In the genomic region with DNA sequence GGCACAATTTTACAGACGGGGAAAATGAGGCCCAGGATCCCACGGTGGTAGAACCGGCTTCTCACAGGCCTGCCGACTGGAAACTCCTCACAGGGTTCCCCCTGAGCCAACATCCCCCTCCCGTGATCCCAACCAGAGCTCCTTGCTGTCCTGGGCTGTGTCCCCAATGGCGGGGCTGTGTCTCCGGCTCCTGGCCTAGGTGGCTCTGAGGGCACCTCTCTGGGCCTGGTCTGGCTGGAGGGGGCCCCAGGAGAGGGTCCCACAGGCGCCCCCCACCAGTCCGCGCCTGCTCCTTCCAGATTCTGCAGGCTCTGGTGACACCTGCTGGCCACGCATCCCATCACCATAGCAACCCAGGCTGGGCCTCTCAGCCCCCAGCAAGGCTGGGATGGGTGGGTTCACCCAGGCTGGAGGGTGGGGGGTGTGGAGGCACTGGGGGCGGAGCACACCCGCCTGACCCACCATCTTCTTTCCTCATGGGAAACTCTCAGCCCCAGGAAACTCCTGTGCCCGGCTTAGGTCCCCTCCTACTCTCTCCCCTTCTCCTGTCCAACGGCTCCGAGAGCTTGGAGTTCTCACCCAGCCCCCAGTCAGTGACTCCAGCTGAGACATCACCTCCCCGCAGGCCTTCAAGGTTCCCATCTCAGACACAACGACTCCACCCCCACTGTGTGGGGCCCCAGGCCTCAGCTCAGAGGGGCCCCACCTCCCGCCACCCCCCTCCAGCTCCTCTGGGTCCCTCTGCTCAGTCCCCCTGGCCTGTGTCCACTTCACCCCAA, we compare ENCODE assay signal across 8 cellular contexts. TPM values are rescaled to one million over a fixed set of nuclear protein-coding genes. Genes with fewer than 3 reads are reported as not detected.
DNase-seq lines count a peak whose midpoint lies in the region; FAIRE-seq and TF ChIP-seq lines count a peak whose summit lies in the region.

No MANE protein-coding gene starts in this region.

- TF ChIP-seq CTCF in GM12873 (IDR thresholded peaks at IDR 0.05; ENCODE audit: insufficient read depth, low read depth, low read length, missing control alignments) (peak; percentile 55), RWPE1 (conservative IDR thresholded peaks at IDR 0.05; ENCODE audit: low read depth) (peak; percentile 71), astrocyte (IDR thresholded peaks at IDR 0.05; ENCODE audit: insufficient read depth, low read depth, low read length) (peak; percentile 23), hepatocyte (IDR thresholded peaks at IDR 0.05; ENCODE audit: poor library complexity) (peak; percentile 76)

- H3K27ac ChIP-seq in RWPE1 = peak overlapping the region; percentile 50
- H3K27ac ChIP-seq in astrocyte (ENCODE audit: low read depth, low read length) = no peak overlapping the region
- H3K27ac ChIP-seq in hepatocyte = no peak overlapping the region

- H3K9me3 Mint-ChIP-seq in astrocyte (ENCODE audit: unreplicated experiment) = no peaks in the 10 kb centered on the region

- CTCF ChIA-PET in RWPE1 (lab: Yijun Ruan, JAX) = interaction anchor here (0.5 to 2.6 kb wide), 12 partner anchors 20 to 664 kb away, joined by 3 to 16 read pairs (median 3); no protein-coding TSS in a partner anchor

- no peak overlapping the region for H3K27ac Mint-ChIP-seq in astrocyte (ENCODE audit: unreplicated experiment)

- H4K20me1 ChIP-seq in astrocyte (ENCODE audit: insufficient read depth, low read length) (peaks cover 7% of the 10 kb centered on the region), hepatocyte (ENCODE audit: insufficient read depth, poor library complexity, severe bottlenecking) (no peaks in the 10 kb centered on the region)

- H3K4me1 ChIP-seq in astrocyte (ENCODE audit: insufficient read depth, low read length) (peaks cover 3% of the 10 kb centered on the region), hepatocyte (ENCODE audit: insufficient read depth) (peaks cover 18% of the 10 kb centered on the region)

- H3K4me2 ChIP-seq in astrocyte (ENCODE audit: low read length) (no peak overlapping the region), hepatocyte (peak overlapping the region; percentile 55)

- FAIRE-seq in astrocyte (lab: Jason Lieb, UNC) = no peak

- peaks cover 12% of the 10 kb centered on the region for H3K4me1 Mint-ChIP-seq in astrocyte (ENCODE audit: low read depth, unreplicated experiment)

- H3K9ac ChIP-seq in astrocyte (ENCODE audit: low read length) = no peak overlapping the region

- POLR2A ChIA-PET in RWPE1 (lab: Yijun Ruan, JAX; ENCODE audit: low non-redundant PET) = no interaction called here

- WGBS in hepatocyte (ENCODE audit: low lambda C conversion rate, missing lambda C conversion rate) = 14% methylated on average over 16 of the region's 19 CpGs

- H3K79me2 ChIP-seq in astrocyte (ENCODE audit: insufficient read depth, low read length) (no peaks in the 10 kb centered on the region), hepatocyte (no peaks in the 10 kb centered on the region)

- no peaks in the 10 kb centered on the region for H3K9me2 ChIP-seq in hepatocyte (replicated peaks; ENCODE audit: insufficient read depth)

- H3K36me3 Mint-ChIP-seq in astrocyte (ENCODE audit: low read depth, unreplicated experiment) = peaks cover under 1% of the 10 kb centered on the region

- no peaks in the 10 kb centered on the region for H3K36me3 ChIP-seq in astrocyte (ENCODE audit: insufficient read depth, low read length)
- H3K36me3 ChIP-seq in hepatocyte (replicated peaks; ENCODE audit: insufficient read depth, low read depth) = no peaks in the 10 kb centered on the region

- H3K4me3 ChIP-seq in astrocyte (ENCODE audit: insufficient read depth, low read depth, low read length) (no peak overlapping the region), hepatocyte (no peak overlapping the region)

- peaks cover 5% of the 10 kb centered on the region for H3K27me3 Mint-ChIP-seq in astrocyte (ENCODE audit: low read depth, unreplicated experiment)

- H2AFZ ChIP-seq in astrocyte (ENCODE audit: low read depth, low read length) (no peak overlapping the region), hepatocyte (no peak overlapping the region)

- H3K27me3 ChIP-seq in astrocyte (ENCODE audit: insufficient read depth, low read length) (no peaks in the 10 kb centered on the region), hepatocyte (no peaks in the 10 kb centered on the region)

- H3K4me3 Mint-ChIP-seq in astrocyte (ENCODE audit: unreplicated experiment) = no peak overlapping the region

- H3K9me3 ChIP-seq in astrocyte (ENCODE audit: insufficient read depth, low read depth, low read length) (no peaks in the 10 kb centered on the region), hepatocyte (ENCODE audit: low read depth) (no peaks in the 10 kb centered on the region)

- DNase-seq in 8988T = peak; percentile 76
- peak; percentile 36 for DNase-seq in RWPE1 (ENCODE audit: low spot score)
- no peak for DNase-seq in astrocyte (ENCODE audit: low read depth)
- DNase-seq in hepatocyte (ENCODE audit: low spot score) = peak; percentile 82
- DNase-seq in stimulated activated CD4-positive, alpha-beta T cell treated with anti-CD3 and anti-CD28 coated beads, Interleukin-2, amount 100 ng/mL, for 4 hours (ENCODE audit: low read depth) = peak; percentile 12
- DNase-seq in MV-4-11 (lab: John Stamatoyannopoulos, UW) = no peak
- no peak for DNase-seq in NOMO-1 treated with dmso at 0.1 percent for 144 hours (lab: John Stamatoyannopoulos, UW; ENCODE audit: unreplicated experiment)

RNA-seq across cellular contexts. Expression of a gene that starts 27.1 kb away (rescaled TPM):
- total RNA-seq in astrocyte (77.8 and 84.3 TPM in 2 replicates), hepatocyte (28.2 and 52.8 TPM in 2 replicates)
- polyA plus RNA-seq in hepatocyte = 15.2 and 18.1 TPM in 2 replicates

Comparison
In these comparisons a context has a peak if more than half of its experiments do, and no peak if none do; other contexts are left out.
1. DNase-seq: peak in 8988T (single experiment), RWPE1 (single experiment), hepatocyte (single experiment) and stimulated activated CD4-positive, alpha-beta T cell treated with anti-CD3 and anti-CD28 coated beads, Interleukin-2, amount 100 ng/mL, for 4 hours (single experiment); none in astrocyte (single experiment), MV-4-11 (single experiment) and NOMO-1 treated with dmso at 0.1 percent for 144 hours (single experiment).
2. CTCF ChIP-seq: peak in every context shown above with its lines; median percentile 76 in hepatocyte; 71 in RWPE1; 55 in GM12873; 23 in astrocyte.